In the genomic region with DNA sequence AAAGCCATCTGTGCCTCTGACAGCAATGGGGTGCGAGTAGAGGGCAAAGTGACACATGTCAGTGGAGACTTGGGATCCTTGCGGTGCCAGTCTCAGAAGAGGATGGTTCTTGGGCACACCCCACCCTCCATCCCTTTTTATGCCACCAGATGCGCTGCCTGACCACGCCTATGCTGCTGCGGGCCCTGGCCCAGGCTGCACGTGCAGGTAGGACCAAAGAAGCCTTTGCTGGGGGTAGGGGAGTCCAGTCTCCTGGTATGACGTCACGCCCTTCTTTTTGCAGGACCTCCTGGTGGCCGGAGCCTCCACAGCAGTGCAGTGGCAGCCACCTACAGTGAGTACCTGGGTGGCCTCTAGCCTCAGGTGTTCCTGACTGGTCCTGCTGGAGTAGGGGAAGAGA, we compare ENCODE assay signal across 8 cellular contexts. TPM values are rescaled to one million over a fixed set of nuclear protein-coding genes. Genes with fewer than 3 reads are reported as not detected.
DNase-seq lines count a peak whose midpoint lies in the region; ATAC-seq and TF ChIP-seq lines count a peak whose summit lies in the region.

No MANE protein-coding gene starts in this region.

- no peak overlapping the region for H2BK120ac ChIP-seq in trophoblast cell (ENCODE audit: insufficient read depth, low read length, poor library complexity)

- H3K9ac ChIP-seq in PC-3 (ENCODE audit: low read length), result peak overlapping the region; percentile 96
- no peak overlapping the region for H3K9ac ChIP-seq in trophoblast cell (ENCODE audit: low read length)

- H3K27me3 ChIP-seq in PC-3 (ENCODE audit: low read length) (no peaks in the 10 kb centered on the region), trophoblast cell (ENCODE audit: insufficient read depth, low read length) (no peaks in the 10 kb centered on the region)

- H3K79me2 ChIP-seq in PC-3 (ENCODE audit: low read length), result peaks cover 51% of the 10 kb centered on the region
- H3K79me2 ChIP-seq in trophoblast cell (ENCODE audit: control insufficient read depth, insufficient read depth, low read length, poor library complexity), result peaks cover 7% of the 10 kb centered on the region

- H4K91ac ChIP-seq in trophoblast cell (ENCODE audit: low read depth, low read length), result no peak overlapping the region

- no peaks in the 10 kb centered on the region for H4K20me1 ChIP-seq in PC-3 (ENCODE audit: low read length)

- peaks cover 6% of the 10 kb centered on the region for H3K79me1 ChIP-seq in trophoblast cell (ENCODE audit: low read length)

- no peaks in the 10 kb centered on the region for H3K27me3 Mint-ChIP-seq in activated CD4-positive, alpha-beta T cell treated with anti-CD3 and anti-CD28 coated beads for 36 hours
- no peaks in the 10 kb centered on the region for H3K27me3 Mint-ChIP-seq in effector memory CD8-positive, alpha-beta T cell

- H2BK12ac ChIP-seq in trophoblast cell (ENCODE audit: low read length), result no peak overlapping the region

- no peak overlapping the region for H2AK5ac ChIP-seq in trophoblast cell (ENCODE audit: low read length)

- peak overlapping the region; percentile 54 for H3K18ac ChIP-seq in trophoblast cell (ENCODE audit: low read length)

- CTCF ChIA-PET in activated CD4-positive, alpha-beta T cell treated with anti-CD3 and anti-CD28 coated beads for 36 hours (lab: Charles Lee), result no interaction called here
- CTCF ChIA-PET in PC-3 (lab: Charles Lee), result no interaction called here

- peak overlapping the region; percentile 96 for H3K4me3 Mint-ChIP-seq in activated CD4-positive, alpha-beta T cell treated with anti-CD3 and anti-CD28 coated beads for 36 hours
- peak overlapping the region; percentile 91 to 92 for H3K4me3 Mint-ChIP-seq in effector memory CD8-positive, alpha-beta T cell

- H3K36me3 ChIP-seq in PC-3 (ENCODE audit: low read depth, low read length), result peaks cover 11% of the 10 kb centered on the region
- H3K36me3 ChIP-seq in trophoblast cell (ENCODE audit: control insufficient read depth in 1 of 2, insufficient read depth in 2 of 2, low read length in 2 of 2), result peaks cover 29 to 31% of the 10 kb centered on the region in 2 experiments

- intact Hi-C loops in activated CD4-positive, alpha-beta T cell treated with anti-CD3 and anti-CD28 coated beads for 36 hours (cut with DNase I, micrococcal nuclease), result loop anchor here in 1 of 2 experiments (10.0 kb wide), 1 partner anchor 1643 kb away; a partner anchor contains a TSS
- intact Hi-C loops in PC-3 (cut with micrococcal nuclease), result no loop called here

- no peak overlapping the region for H3K14ac ChIP-seq in trophoblast cell (ENCODE audit: low read length)

- H4K12ac ChIP-seq in trophoblast cell (ENCODE audit: low read depth, low read length), result no peak overlapping the region

- TF ChIP-seq CTCF in PC-3 (conservative IDR thresholded peaks at IDR 0.05; ENCODE audit: low read depth, low read length), result no peak
- no peak for TF ChIP-seq CTCF in coronary artery (IDR thresholded peaks at IDR 0.05)

- BruUV-seq in PC-3 (replicated peaks; lab: Mats Ljungman, UMichigan), result no TSS peak

- H3K36me3 Mint-ChIP-seq in activated CD4-positive, alpha-beta T cell treated with anti-CD3 and anti-CD28 coated beads for 36 hours (ENCODE audit: low read depth), result peaks cover 6% of the 10 kb centered on the region
- peaks cover 42% of the 10 kb centered on the region for H3K36me3 Mint-ChIP-seq in effector memory CD8-positive, alpha-beta T cell (ENCODE audit: insufficient read depth)

- H2BK5ac ChIP-seq in trophoblast cell (ENCODE audit: low read depth, low read length, poor library complexity), result no peak overlapping the region

- H2AFZ ChIP-seq in PC-3 (ENCODE audit: low read length), result no peak overlapping the region
- no peak overlapping the region for H2AFZ ChIP-seq in trophoblast cell (ENCODE audit: insufficient read depth, low read length, poor library complexity)

- no CpG with 5 or more reads among the region's 9 CpGs for WGBS in trophoblast cell (ENCODE audit: extremely low coverage, insufficient coverage, insufficient read length)

- no peak overlapping the region for H4K8ac ChIP-seq in trophoblast cell (ENCODE audit: low read depth, low read length)

- H3K4me2 ChIP-seq in PC-3 (ENCODE audit: low read length) (peak overlapping the region; percentile 96), trophoblast cell (ENCODE audit: low read length) (no peak overlapping the region)

- H3K27ac ChIP-seq in PC-3 (ENCODE audit: low read length), result no peak overlapping the region
- H3K27ac ChIP-seq in trophoblast cell (ENCODE audit: low read depth, low read length), result no peak overlapping the region
- H3K27ac ChIP-seq in coronary artery, result no peak overlapping the region

- no peak overlapping the region for H3K4ac ChIP-seq in trophoblast cell (ENCODE audit: low read depth, low read length)

- no peaks in the 10 kb centered on the region for H3K9me3 Mint-ChIP-seq in activated CD4-positive, alpha-beta T cell treated with anti-CD3 and anti-CD28 coated beads for 36 hours (ENCODE audit: low read depth)
- H3K9me3 Mint-ChIP-seq in effector memory CD8-positive, alpha-beta T cell, result no peaks in the 10 kb centered on the region

- H3F3A ChIP-seq in PC-3 (ENCODE audit: low read length, unreplicated experiment), result peaks cover 8% of the 10 kb centered on the region

- no peaks in the 10 kb centered on the region for H3K9me2 ChIP-seq in PC-3 (replicated peaks; ENCODE audit: low read length)

- POLR2A ChIA-PET in activated CD4-positive, alpha-beta T cell treated with anti-CD3 and anti-CD28 coated beads for 36 hours (lab: Charles Lee), result no interaction called here
- POLR2A ChIA-PET in PC-3 (lab: Charles Lee; ENCODE audit: unreplicated experiment), result no interaction called here

- H3K9me3 ChIP-seq in PC-3 (ENCODE audit: low read length), result no peaks in the 10 kb centered on the region
- peaks cover 15% of the 10 kb centered on the region for H3K9me3 ChIP-seq in trophoblast cell (ENCODE audit: insufficient read depth, low read depth, low read length)

- no peak for ATAC-seq in activated CD4-positive, alpha-beta T cell treated with anti-CD3 and anti-CD28 coated beads for 36 hours
- no peak for ATAC-seq in PC-3
- ATAC-seq in effector memory CD8-positive, alpha-beta T cell (replicated peaks), result no peak

- H3K4me1 Mint-ChIP-seq in activated CD4-positive, alpha-beta T cell treated with anti-CD3 and anti-CD28 coated beads for 36 hours, result peaks cover 30% of the 10 kb centered on the region
- peaks cover 26 to 33% of the 10 kb centered on the region in 2 donors for H3K4me1 Mint-ChIP-seq in effector memory CD8-positive, alpha-beta T cell (ENCODE audit: low read depth in 2 of 2)

- DNase-seq in activated CD4-positive, alpha-beta T cell treated with anti-CD3 and anti-CD28 coated beads for 36 hours, result no peak
- no peak for DNase-seq in activated CD4-positive, alpha-beta T cell treated with anti-CD3 and anti-CD28 coated beads for 4 hours
- DNase-seq in PC-3, result no peak
- no peak for DNase-seq in effector memory CD8-positive, alpha-beta T cell
- DNase-seq in trophoblast cell, result no peak
- DNase-seq in mesenteric fat pad (ENCODE audit: low spot score), result no peak
- no peak for DNase-seq in hippocampal formation (lab: John Stamatoyannopoulos, UW)
- DNase-seq in coronary artery (ENCODE audit: low spot score), result no peak

- peak overlapping the region; percentile 91; the same call in 1 of the 2 replicates for H3K4me3 ChIP-seq in PC-3 (ENCODE audit: low read length)
- H3K4me3 ChIP-seq in trophoblast cell (ENCODE audit: low read depth, low read length), result peak overlapping the region; percentile 16
- H3K4me3 ChIP-seq in coronary artery, result no peak overlapping the region

- peak overlapping the region; percentile 95 for H3K27ac Mint-ChIP-seq in activated CD4-positive, alpha-beta T cell treated with anti-CD3 and anti-CD28 coated beads for 36 hours
- H3K27ac Mint-ChIP-seq in effector memory CD8-positive, alpha-beta T cell, result peak overlapping the region; percentile 47 to 92

- H3K23ac ChIP-seq in trophoblast cell (ENCODE audit: low read length), result no peak overlapping the region

- peaks cover 44% of the 10 kb centered on the region for H3K4me1 ChIP-seq in PC-3 (ENCODE audit: insufficient read depth, low read length)
- peaks cover 4 to 8% of the 10 kb centered on the region in 2 experiments for H3K4me1 ChIP-seq in trophoblast cell (ENCODE audit: control insufficient read depth in 1 of 2, insufficient read depth in 2 of 2, low read length in 2 of 2)

RNA-seq across cellular contexts. Expression of a gene that starts 1.5 kb away (rescaled TPM):
- total RNA-seq in activated CD4-positive, alpha-beta T cell treated with anti-CD3 and anti-CD28 coated beads for 36 hours, result 100 to 1,000 TPM; 108 to 113 TPM
- total RNA-seq in PC-3 (2014; rRNA removed) (560 and 576 TPM in 2 replicates), mesenteric fat pad (134 TPM)
- 81.4 and 85.8 TPM in 2 replicates for polyA plus RNA-seq in trophoblast cell (2013)

RNA-seq across cellular contexts. Expression of a gene that starts 6.8 kb away (rescaled TPM):
- 100 to 1,000 TPM; 117 to 151 TPM for total RNA-seq in activated CD4-positive, alpha-beta T cell treated with anti-CD3 and anti-CD28 coated beads for 36 hours
- total RNA-seq in PC-3 (2014; rRNA removed) (183 and 203 TPM in 2 replicates), mesenteric fat pad (112 TPM)
- 43.6 and 47.2 TPM in 2 replicates for polyA plus RNA-seq in trophoblast cell (2013)

RNA-seq across cellular contexts. Expression of a gene that starts 21.9 kb away (rescaled TPM):
- total RNA-seq in activated CD4-positive, alpha-beta T cell treated with anti-CD3 and anti-CD28 coated beads for 36 hours, result not detected
- total RNA-seq in PC-3 (2014; rRNA removed), result 26.0 and 28.1 TPM in 2 replicates
- polyA plus RNA-seq in trophoblast cell (2013), result 0.42 TPM in 2 replicates
- total RNA-seq in mesenteric fat pad, result 14.6 TPM

RNA-seq across cellular contexts. Expression of a gene that starts 28.1 kb away (rescaled TPM):
- 10 to 100 TPM; 16.3 to 16.7 TPM for total RNA-seq in activated CD4-positive, alpha-beta T cell treated with anti-CD3 and anti-CD28 coated beads for 36 hours
- 66.8 and 77.0 TPM in 2 replicates for total RNA-seq in PC-3 (2014; rRNA removed)
- 6.6 and 7.0 TPM in 2 replicates for polyA plus RNA-seq in trophoblast cell (2013)
- total RNA-seq in mesenteric fat pad, result 42.0 TPM

Comparison
In these comparisons a context has a peak if more than half of its experiments do, and no peak if none do; other contexts are left out.
1. RNA of a gene that starts 21.9 kb away (total RNA-seq): 26.0 to 28.1 TPM in PC-3 and 14.6 TPM in mesenteric fat pad (single experiment); not detected in activated CD4-positive, alpha-beta T cell treated with anti-CD3 and anti-CD28 coated beads for 36 hours; every median in the first group is over 10 times any median in the second.